Comparison of ENCODE assay signal across 17 cellular contexts in genomic region chr10:62819521-62819920, GRCh38. TPM values are rescaled to one million over a fixed set of nuclear protein-coding genes. Genes with fewer than 3 reads are reported as not detected.
DNase-seq lines count a peak whose midpoint lies in the region; ATAC-seq, FAIRE-seq and TF ChIP-seq lines count a peak whose summit lies in the region.
"Had no signal": no experiment of that assay in that cellular context is flagged by ENCODE, and none has a peak within 500 bp of the region (broad histone marks: within the 10 kb centered on the region; RNA-seq: fewer than 3 reads in every experiment).

No MANE protein-coding gene starts in this region.

- no peak for DNase-seq in activated naive CD8-positive, alpha-beta T cell treated with anti-CD3 and anti-CD28 coated beads for 36 hours
- DNase-seq in mammary epithelial cell: peak; percentile 23
- no peak for DNase-seq in smooth muscle cell (lab: John Stamatoyannopoulos, UW; ENCODE audit: unreplicated experiment)
- no peak for DNase-seq in GM12892 (ENCODE audit: insufficient read length)
- DNase-seq in sciatic nerve (ENCODE audit: low spot score): no peak
- DNase-seq: activated CD8-positive, alpha-beta memory T cell treated with anti-CD3 and anti-CD28 coated beads, Interleukin-2, amount 10 ng/mL, durations not matched to agents 7 days and 5 days; foreskin fibroblast; NCI-H524 treated with DMSO at 0.1 percent for 48 hours; stimulated activated naive CD8-positive, alpha-beta T cell treated with anti-CD3 and anti-CD28 coated beads, Interleukin-15, amount 100 ng/mL, for 72 hours; SW 1271 had no signal

- H4K20me1 ChIP-seq in mammary epithelial cell (ENCODE audit: insufficient read depth, low read length) (no peaks in the 10 kb centered on the region), smooth muscle cell (ENCODE audit: low read depth) (peaks cover 16% of the 10 kb centered on the region)

- no TSS peak for BruUV-seq in mammary epithelial cell (replicated peaks; lab: Mats Ljungman, UMichigan)

- H3K36me3 ChIP-seq in HUES64 (ENCODE audit: insufficient read depth, low read length) (no peaks in the 10 kb centered on the region), mammary epithelial cell (ENCODE audit: insufficient read depth, low read length) (no peaks in the 10 kb centered on the region), smooth muscle cell (ENCODE audit: low read depth) (no peaks in the 10 kb centered on the region)

- dilution Hi-C loops in mammary epithelial cell (cut with HindIII; ENCODE audit: low sequenced_read_pairs): no loop called here

- no peak overlapping the region for H3K27ac ChIP-seq in HUES64 (ENCODE audit: low read depth, low read length)
- H3K27ac ChIP-seq in mammary epithelial cell (ENCODE audit: insufficient read depth, low read depth, low read length): no peak overlapping the region
- H3K27ac ChIP-seq in smooth muscle cell (ENCODE audit: low read depth): peak overlapping the region; percentile 24
- H3K27ac ChIP-seq: VCaP had no signal

- H2AFZ ChIP-seq in mammary epithelial cell (ENCODE audit: low read depth, low read length): no peak overlapping the region
- no peak overlapping the region for H2AFZ ChIP-seq in smooth muscle cell (ENCODE audit: low read depth)

- peak overlapping the region; percentile 42 for H3K4me3 Mint-ChIP-seq in activated naive CD8-positive, alpha-beta T cell
- no peak overlapping the region for H3K4me3 Mint-ChIP-seq in activated naive CD8-positive, alpha-beta T cell treated with anti-CD3 and anti-CD28 coated beads for 36 hours
- H3K4me3 Mint-ChIP-seq: activated CD8-positive, alpha-beta memory T cell treated with anti-CD3 and anti-CD28 coated beads, Interleukin-2, amount 10 ng/mL, durations not matched to agents 7 days and 5 days had no signal

- H3K27me3 ChIP-seq in HUES64 (ENCODE audit: insufficient read depth, low read length) (peaks cover 74% of the 10 kb centered on the region), mammary epithelial cell (ENCODE audit: insufficient read depth, low read length) (peaks cover 6% of the 10 kb centered on the region), smooth muscle cell (ENCODE audit: low read depth) (peaks cover 18% of the 10 kb centered on the region)

- TF ChIP-seq POLR2A in GM12892 (IDR thresholded peaks at IDR 0.05; ENCODE audit: low read depth, low read length): no peak

- peaks cover 22% of the 10 kb centered on the region for H3K27me3 Mint-ChIP-seq in activated naive CD8-positive, alpha-beta T cell
- peaks cover 30% of the 10 kb centered on the region for H3K27me3 Mint-ChIP-seq in activated naive CD8-positive, alpha-beta T cell treated with anti-CD3 and anti-CD28 coated beads for 36 hours

- 0 out of 2 replicates have a peak overlapping the region, but pooled peaks have one; percentile 67 for H3K4me3 ChIP-seq in HUES64 (ENCODE audit: low read length)
- H3K4me3 ChIP-seq in mammary epithelial cell (replicated peaks in 1 of 3; ENCODE audit: insufficient read depth in 1 of 3, low read depth in 2 of 3, low read length in 3 of 3): no peak overlapping the region
- no peak overlapping the region for H3K4me3 ChIP-seq in smooth muscle cell

- 89% methylated on average over 6 of the region's 6 CpGs for WGBS in HUES64
- WGBS in mammary epithelial cell (ENCODE audit: low coverage, missing lambda C conversion rate): 54% methylated on average over 6 of the region's 6 CpGs
- 73% methylated on average over 6 of the region's 6 CpGs for WGBS in smooth muscle cell (ENCODE audit: low lambda C conversion rate)

- H3K4me1 ChIP-seq in HUES64 (ENCODE audit: insufficient read depth, low read length): peaks cover 5% of the 10 kb centered on the region; the same call in 1 of the 2 replicates
- H3K4me1 ChIP-seq in mammary epithelial cell (ENCODE audit: insufficient read depth, low read length): peaks cover 35% of the 10 kb centered on the region
- peaks cover 6% of the 10 kb centered on the region for H3K4me1 ChIP-seq in smooth muscle cell (ENCODE audit: low read depth)

- H3K9me3 Mint-ChIP-seq in activated naive CD8-positive, alpha-beta T cell (ENCODE audit: low read depth): no peaks in the 10 kb centered on the region
- H3K9me3 Mint-ChIP-seq in activated naive CD8-positive, alpha-beta T cell treated with anti-CD3 and anti-CD28 coated beads for 36 hours: no peaks in the 10 kb centered on the region
- H3K9me3 Mint-ChIP-seq: activated naive CD4-positive, alpha-beta T cell treated with anti-CD3 and anti-CD28 coated beads, Interleukin-2, amount 50 U/mL, for 72 hours; central memory CD8-positive, alpha-beta T cell; memory B cell; stimulated activated naive CD8-positive, alpha-beta T cell treated with anti-CD3 and anti-CD28 coated beads, Interleukin-15, amount 100 ng/mL, for 72 hours had no signal

- peaks cover 21% of the 10 kb centered on the region for H3K4me1 Mint-ChIP-seq in activated naive CD8-positive, alpha-beta T cell (ENCODE audit: low read depth)
- peaks cover 11% of the 10 kb centered on the region for H3K4me1 Mint-ChIP-seq in activated naive CD8-positive, alpha-beta T cell treated with anti-CD3 and anti-CD28 coated beads for 36 hours

- intact Hi-C loops in mammary epithelial cell (cut with micrococcal nuclease) (loop anchor here (1.0 to 5.0 kb wide), 4 partner anchors 265 to 572 kb away; partner anchors contain the start of gene RTKN2), sciatic nerve (cut with DNase I) (loop anchor here (5.0 kb wide), 1 partner anchor 207 kb away; no protein-coding TSS in a partner anchor)

- CTCF ChIA-PET in mammary epithelial cell (lab: Charles Lee; ENCODE audit: low non-redundant PET): no interaction called here

- ATAC-seq in HG02870 (IDR thresholded peaks at IDR 0.05; ENCODE audit: unreplicated experiment) (no peak), sciatic nerve (no peak)
- ATAC-seq: activated CD8-positive, alpha-beta memory T cell treated with anti-CD3 and anti-CD28 coated beads, Interleukin-2, amount 10 ng/mL, durations not matched to agents 7 days and 5 days; activated naive CD4-positive, alpha-beta T cell treated with anti-CD3 and anti-CD28 coated beads, Interleukin-2, amount 50 U/mL, for 72 hours; stimulated activated naive CD8-positive, alpha-beta T cell treated with anti-CD3 and anti-CD28 coated beads, Interleukin-15, amount 100 ng/mL, for 72 hours had no signal

- peaks cover 5% of the 10 kb centered on the region for H3K36me3 Mint-ChIP-seq in activated naive CD8-positive, alpha-beta T cell
- peaks cover 12% of the 10 kb centered on the region for H3K36me3 Mint-ChIP-seq in activated naive CD8-positive, alpha-beta T cell treated with anti-CD3 and anti-CD28 coated beads for 36 hours
- H3K36me3 Mint-ChIP-seq: activated CD8-positive, alpha-beta memory T cell treated with anti-CD3 and anti-CD28 coated beads, Interleukin-2, amount 10 ng/mL, durations not matched to agents 7 days and 5 days; memory B cell had no signal

- no peak for FAIRE-seq in GM12892 (lab: Jason Lieb, UNC)

- TF ChIP-seq CTCF in mammary epithelial cell (conservative IDR thresholded peaks at IDR 0.05 in 1 of 2, IDR thresholded peaks at IDR 0.05 in 1 of 2; ENCODE audit: extremely low read depth in 1 of 2, insufficient read depth in 1 of 2, low read depth in 1 of 2, low read length in 2 of 2) (no peak), smooth muscle cell (IDR thresholded peaks at IDR 0.05; ENCODE audit: borderline replicate concordance, insufficient read depth, poor library complexity, severe bottlenecking) (no peak)

- no peak overlapping the region for H3K4me2 ChIP-seq in mammary epithelial cell (ENCODE audit: insufficient read depth, low read depth, low read length)
- peak overlapping the region; percentile 87 for H3K4me2 ChIP-seq in smooth muscle cell

- no peaks in the 10 kb centered on the region for H3K79me2 ChIP-seq in mammary epithelial cell (ENCODE audit: insufficient read depth, low read length)
- H3K79me2 ChIP-seq in smooth muscle cell (ENCODE audit: low read depth): peaks cover 16% of the 10 kb centered on the region

- H3K9me3 ChIP-seq in HUES64 (ENCODE audit: insufficient read depth, low read depth, low read length): 0 out of 2 replicates have a peak, but pooled peaks cover 2% of the 10 kb centered on the region
- H3K9me3 ChIP-seq in mammary epithelial cell (replicated peaks; ENCODE audit: insufficient read depth, low read length): no peaks in the 10 kb centered on the region
- H3K9me3 ChIP-seq in smooth muscle cell (replicated peaks; ENCODE audit: low read depth): no peaks in the 10 kb centered on the region

- in situ Hi-C loops in mammary epithelial cell (cut with MboI; ENCODE audit: low sequenced_read_pairs in 2 of 2): loop anchor here in 1 of 2 donors (5.0 to 25.0 kb wide), 2 partner anchors 207 to 382 kb away; no protein-coding TSS in a partner anchor

- peak overlapping the region; percentile 41 for H3K27ac Mint-ChIP-seq in activated naive CD8-positive, alpha-beta T cell
- H3K27ac Mint-ChIP-seq in activated naive CD8-positive, alpha-beta T cell treated with anti-CD3 and anti-CD28 coated beads for 36 hours: no peak overlapping the region
- H3K27ac Mint-ChIP-seq: activated CD8-positive, alpha-beta memory T cell treated with anti-CD3 and anti-CD28 coated beads, Interleukin-2, amount 10 ng/mL, durations not matched to agents 7 days and 5 days; activated naive CD4-positive, alpha-beta T cell treated with anti-CD3 and anti-CD28 coated beads, Interleukin-2, amount 50 U/mL, for 72 hours; memory B cell; stimulated activated naive CD8-positive, alpha-beta T cell treated with anti-CD3 and anti-CD28 coated beads, Interleukin-15, amount 100 ng/mL, for 72 hours had no signal

- H3K9ac ChIP-seq in HUES64 (ENCODE audit: low read depth, low read length): no peak overlapping the region
- H3K9ac ChIP-seq in mammary epithelial cell (ENCODE audit: insufficient read depth, low read length): no peak overlapping the region
- no peak overlapping the region for H3K9ac ChIP-seq in smooth muscle cell (ENCODE audit: low read depth)

- peaks cover 15% of the 10 kb centered on the region for H3F3A ChIP-seq in smooth muscle cell (ENCODE audit: low read depth)

RNA-seq across cellular contexts. Expression of gene EGR2, which starts 3.4 kb away (rescaled TPM):
- 10 to 100 TPM; 52.1 to 53.2 TPM for total RNA-seq in activated naive CD8-positive, alpha-beta T cell treated with anti-CD3 and anti-CD28 coated beads for 36 hours
- 5.9 TPM for polyA plus RNA-seq in HUES64 (2013, experiment 1 of 2)
- 8.8 TPM for polyA plus RNA-seq in HUES64 (2013, experiment 2 of 2)
- total RNA-seq in mammary epithelial cell: 1 to 10 TPM in 1 of 2 donors, under 1 TPM in 1; 0.64 to 1.2 TPM
- polyA plus RNA-seq in mammary epithelial cell: 0.23 TPM
- not detected for polyA minus RNA-seq in mammary epithelial cell
- 209 and 255 TPM in 2 replicates for total RNA-seq in smooth muscle cell
- 277 and 433 TPM in 2 replicates for polyA plus RNA-seq in smooth muscle cell
- polyA plus RNA-seq in GM12892 (2012; ENCODE audit: missing spikeins): 68.4 TPM
- 53.1 TPM for total RNA-seq in sciatic nerve

RNA-seq across cellular contexts. Expression of gene ADO, which starts 15.0 kb away (rescaled TPM):
- 10 to 100 TPM; 22.5 to 23.3 TPM for total RNA-seq in activated naive CD8-positive, alpha-beta T cell treated with anti-CD3 and anti-CD28 coated beads for 36 hours
- polyA plus RNA-seq in HUES64 (2013, experiment 1 of 2): 26.3 TPM
- polyA plus RNA-seq in HUES64 (2013, experiment 2 of 2): 26.9 TPM
- total RNA-seq in mammary epithelial cell: 10 to 100 TPM; 22.3 to 26.5 TPM
- 9.8 TPM for polyA plus RNA-seq in mammary epithelial cell
- polyA minus RNA-seq in mammary epithelial cell: 7.7 TPM
- 29.8 and 32.4 TPM in 2 replicates for total RNA-seq in smooth muscle cell
- polyA plus RNA-seq in smooth muscle cell: 11.6 and 11.9 TPM in 2 replicates
- polyA plus RNA-seq in GM12892 (2012; ENCODE audit: missing spikeins): 20.1 TPM
- total RNA-seq in sciatic nerve: 35.1 TPM

Comparison
In these comparisons a context has a peak if more than half of its experiments do, and no peak if none do; other contexts are left out.
1. RNA of gene EGR2, which starts 3.4 kb away (total RNA-seq): 209 to 255 TPM in smooth muscle cell, 52.1 to 53.2 TPM in activated naive CD8-positive, alpha-beta T cell treated with anti-CD3 and anti-CD28 coated beads for 36 hours and 53.1 TPM in sciatic nerve (single experiment); 0.64 to 1.2 TPM in mammary epithelial cell; every median in the first group is over 10 times any median in the second.